Comparison of ENCODE assay signal across 13 cellular contexts in genomic region chr6:111922454-111923297, GRCh38. TPM values are rescaled to one million over a fixed set of nuclear protein-coding genes. Genes with fewer than 3 reads are reported as not detected.
A peak's percentile ranks its signal among the peaks of the same experiment; 100 is the strongest.
DNase-seq lines count a peak whose midpoint lies in the region; ATAC-seq and TF ChIP-seq lines count a peak whose summit lies in the region.
"Had no signal": no experiment of that assay in that cellular context is flagged by ENCODE, and none has a peak within 500 bp of the region (broad histone marks: within the 10 kb centered on the region; RNA-seq: fewer than 3 reads in every experiment).

No MANE protein-coding gene starts in this region.

- dilution Hi-C loops in mammary epithelial cell (cut with HindIII; ENCODE audit: low sequenced_read_pairs) = no loop called here

- H2AFZ ChIP-seq in mammary epithelial cell (ENCODE audit: low read depth, low read length) = no peak overlapping the region

- TF ChIP-seq POLR2A in stomach (IDR thresholded peaks at IDR 0.05) = no peak

- CTCF ChIA-PET in mammary epithelial cell (lab: Charles Lee; ENCODE audit: low non-redundant PET) = no interaction called here

- no peak overlapping the region for H3K4me2 ChIP-seq in mammary epithelial cell (ENCODE audit: insufficient read depth, low read depth, low read length)

- no peaks in the 10 kb centered on the region for H3K9me3 ChIP-seq in mammary epithelial cell (replicated peaks; ENCODE audit: insufficient read depth, low read length)
- no peaks in the 10 kb centered on the region for H3K9me3 ChIP-seq in stomach
- no peaks in the 10 kb centered on the region for H3K9me3 ChIP-seq in heart right ventricle
- H3K9me3 ChIP-seq: BLaER1 treated with 17β-estradiol and CSF1 and Interleukin-3, amounts not matched to agents 10 nM and 100 nM; ovary had no signal

- DNase-seq in AG08395 (ENCODE audit: low spot score) (peak; percentile 49), H4 (ENCODE audit: low spot score) (peak; percentile 8), NCI-H524 treated with DMSO at 0.1 percent for 48 hours (lab: John Stamatoyannopoulos, UW) (peak; percentile 71), mammary epithelial cell (peak; percentile 44), stomach (no peak), heart right ventricle (no peak)
- DNase-seq: activated CD8-positive, alpha-beta memory T cell treated with anti-CD3 and anti-CD28 coated beads, Interleukin-2, amount 10 ng/mL, durations not matched to agents 7 days and 5 days; H7; ovary; SHP77 treated with DMSO at 0.1 percent for 48 hours had no signal

- H3K9ac ChIP-seq in mammary epithelial cell (ENCODE audit: insufficient read depth, low read length) = no peak overlapping the region
- H3K9ac ChIP-seq: BLaER1 treated with 17β-estradiol and CSF1 and Interleukin-3, amounts not matched to agents 10 nM and 100 nM had no signal

- no peaks in the 10 kb centered on the region for H3K79me2 ChIP-seq in mammary epithelial cell (ENCODE audit: insufficient read depth, low read length)

- H3K27ac ChIP-seq in mammary epithelial cell (ENCODE audit: insufficient read depth, low read depth, low read length) (no peak overlapping the region), stomach (no peak overlapping the region), heart right ventricle (no peak overlapping the region)
- H3K27ac ChIP-seq: BLaER1 treated with 17β-estradiol and CSF1 and Interleukin-3, amounts not matched to agents 10 nM and 100 nM; ovary had no signal

- BruUV-seq in mammary epithelial cell (replicated peaks; lab: Mats Ljungman, UMichigan) = no TSS peak

- H3K27me3 ChIP-seq in mammary epithelial cell (ENCODE audit: insufficient read depth, low read length) = no peaks in the 10 kb centered on the region
- no peaks in the 10 kb centered on the region for H3K27me3 ChIP-seq in stomach
- H3K27me3 ChIP-seq in heart right ventricle = no peaks in the 10 kb centered on the region
- H3K27me3 ChIP-seq: BLaER1 treated with 17β-estradiol and CSF1 and Interleukin-3, amounts not matched to agents 10 nM and 100 nM; ovary had no signal

- ATAC-seq in heart right ventricle (no peak), GM21528 (IDR thresholded peaks at IDR 0.05; ENCODE audit: low FRiP score, unreplicated experiment) (no peak), HG03342 (IDR thresholded peaks at IDR 0.05; ENCODE audit: unreplicated experiment) (no peak)
- ATAC-seq: activated CD8-positive, alpha-beta memory T cell treated with anti-CD3 and anti-CD28 coated beads, Interleukin-2, amount 10 ng/mL, durations not matched to agents 7 days and 5 days had no signal

- in situ Hi-C loops in mammary epithelial cell (cut with MboI; ENCODE audit: low sequenced_read_pairs in 2 of 2) = no loop called here

- TF ChIP-seq EP300 in stomach (IDR thresholded peaks at IDR 0.05) = no peak

- H3K4me3 ChIP-seq in mammary epithelial cell (replicated peaks in 1 of 3; ENCODE audit: insufficient read depth in 1 of 3, low read depth in 2 of 3, low read length in 3 of 3) (no peak overlapping the region), stomach (no peak overlapping the region), heart right ventricle (no peak overlapping the region)
- H3K4me3 ChIP-seq: BLaER1 treated with 17β-estradiol and CSF1 and Interleukin-3, amounts not matched to agents 10 nM and 100 nM; ovary had no signal

- peaks cover 10% of the 10 kb centered on the region for H3K4me1 ChIP-seq in mammary epithelial cell (ENCODE audit: insufficient read depth, low read length)
- no peaks in the 10 kb centered on the region for H3K4me1 ChIP-seq in stomach
- peaks cover 0 to 31% (median 0%) of the 10 kb centered on the region in 9 donors for H3K4me1 ChIP-seq in heart right ventricle

- intact Hi-C loops in mammary epithelial cell (cut with micrococcal nuclease) (loop anchor here (2.0 kb wide), 1 partner anchor 50 kb away; no protein-coding TSS in a partner anchor), stomach (cut with DNase I; ENCODE audit: low total_unique reads) (no loop called here), heart right ventricle (cut with DNase I) (no loop called here)

- TF ChIP-seq CTCF in mammary epithelial cell (conservative IDR thresholded peaks at IDR 0.05 in 1 of 2, IDR thresholded peaks at IDR 0.05 in 1 of 2; ENCODE audit: extremely low read depth in 1 of 2, insufficient read depth in 1 of 2, low read depth in 1 of 2, low read length in 2 of 2) (no peak), stomach (IDR thresholded peaks at IDR 0.05) (no peak), heart right ventricle (IDR thresholded peaks at IDR 0.05) (no peak)

- no peaks in the 10 kb centered on the region for H3K36me3 ChIP-seq in mammary epithelial cell (ENCODE audit: insufficient read depth, low read length)
- no peaks in the 10 kb centered on the region for H3K36me3 ChIP-seq in stomach
- H3K36me3 ChIP-seq in heart right ventricle = no peaks in the 10 kb centered on the region
- H3K36me3 ChIP-seq: BLaER1 treated with 17β-estradiol and CSF1 and Interleukin-3, amounts not matched to agents 10 nM and 100 nM; ovary had no signal

- no peaks in the 10 kb centered on the region for H4K20me1 ChIP-seq in mammary epithelial cell (ENCODE audit: insufficient read depth, low read length)
- H4K20me1 ChIP-seq: BLaER1 treated with 17β-estradiol and CSF1 and Interleukin-3, amounts not matched to agents 10 nM and 100 nM had no signal

RNA-seq across cellular contexts. Expression of gene FYN, which starts 49.4 kb away (rescaled TPM):
- total RNA-seq in H4 (2014; rRNA removed; shearing (Covaris generic)) = 19.9 and 22.8 TPM in 2 replicates
- total RNA-seq in mammary epithelial cell (100 to 1,000 TPM in 1 of 2 donors, 10 to 100 TPM in 1; 58.0 to 136 TPM), stomach (100 to 1,000 TPM in 2 of 5 donors, 10 to 100 TPM in 2, 1 to 10 TPM in 1; 8.4 to 146 (median 81.7) TPM), heart right ventricle (10 to 100 TPM; 33.5 to 58.1 (median 45.6) TPM)
- polyA plus RNA-seq in mammary epithelial cell (48.3 TPM), stomach (10 to 100 TPM; 15.8 to 22.7 (median 18.0) TPM), heart right ventricle (10 to 100 TPM; 19.1 to 28.0 TPM)
- 82.9 TPM for polyA minus RNA-seq in mammary epithelial cell

Comparison
In these comparisons a context has a peak if more than half of its experiments do, and no peak if none do; other contexts are left out.
1. DNase-seq: peak in AG08395 (single experiment), H4 (single experiment), NCI-H524 treated with DMSO at 0.1 percent for 48 hours (single experiment) and mammary epithelial cell (single experiment); none in stomach (single experiment) and heart right ventricle (0 of 2).